Comparison of ENCODE assay signal across 3 cellular contexts in genomic region chrX:46627700-46628405, GRCh38.
TF ChIP-seq lines count a peak whose summit lies in the region.

No MANE protein-coding gene starts in this region.

TF ChIP-seq in liver, 16 proteins besides CTCF, POLR2A, EP300 and RAD21:
- TF ChIP-seq GABPA (IDR thresholded peaks at IDR 0.05 in 1 of 2, conservative IDR thresholded peaks at IDR 0.05 in 1 of 2) (no peak), ZBTB33 (IDR thresholded peaks at IDR 0.05) (no peak), NR2F2 (IDR thresholded peaks at IDR 0.05) (no peak), SP1 (IDR thresholded peaks at IDR 0.05) (no peak), ATF3 (IDR thresholded peaks at IDR 0.05) (no peak), JUND (IDR thresholded peaks at IDR 0.05) (no peak), EGR1 (IDR thresholded peaks at IDR 0.05; ENCODE audit: low read depth in 2 of 2) (no peak), REST (IDR thresholded peaks at IDR 0.05) (no peak), RXRA (IDR thresholded peaks at IDR 0.05) (no peak), MAX (IDR thresholded peaks at IDR 0.05) (no peak), YY1 (IDR thresholded peaks at IDR 0.05) (no peak), FOXA1 (IDR thresholded peaks at IDR 0.05) (no peak), TAF1 (conservative IDR thresholded peaks at IDR 0.05) (no peak), HNF4G (IDR thresholded peaks at IDR 0.05) (no peak), FOXA2 (IDR thresholded peaks at IDR 0.05) (no peak), HNF4A (conservative IDR thresholded peaks at IDR 0.05) (no peak)

TF ChIP-seq in HepG2, 621 proteins besides CTCF, POLR2A, EP300 and RAD21:
- TF ChIP-seq ZNF414 (CRISPR knock-in tag; IDR thresholded peaks at IDR 0.05) (no peak), KLF6 (CRISPR knock-in tag; IDR thresholded peaks at IDR 0.05) (no peak), SNRNP70 (IDR thresholded peaks at IDR 0.05; ENCODE audit: low read depth, low read length) (no peak), BRCA1 (CRISPR knock-in tag; IDR thresholded peaks at IDR 0.05) (no peak), RERE (CRISPR knock-in tag; IDR thresholded peaks at IDR 0.05; ENCODE audit: low read depth) (no peak), ZGPAT (CRISPR knock-in tag; IDR thresholded peaks at IDR 0.05) (no peak), ISL2 (CRISPR knock-in tag; IDR thresholded peaks at IDR 0.05) (no peak), ZBTB7B (CRISPR knock-in tag; IDR thresholded peaks at IDR 0.05) (no peak), MAX (IDR thresholded peaks at IDR 0.05) (no peak), ZBTB1 (CRISPR knock-in tag; IDR thresholded peaks at IDR 0.05; ENCODE audit: borderline replicate concordance) (no peak)

TF ChIP-seq in IMR-90, 13 proteins besides CTCF, POLR2A, EP300 and RAD21:
- TF ChIP-seq MAFK (IDR thresholded peaks at IDR 0.05; ENCODE audit: low read depth, low read length): no peak
